In the genomic region with DNA sequence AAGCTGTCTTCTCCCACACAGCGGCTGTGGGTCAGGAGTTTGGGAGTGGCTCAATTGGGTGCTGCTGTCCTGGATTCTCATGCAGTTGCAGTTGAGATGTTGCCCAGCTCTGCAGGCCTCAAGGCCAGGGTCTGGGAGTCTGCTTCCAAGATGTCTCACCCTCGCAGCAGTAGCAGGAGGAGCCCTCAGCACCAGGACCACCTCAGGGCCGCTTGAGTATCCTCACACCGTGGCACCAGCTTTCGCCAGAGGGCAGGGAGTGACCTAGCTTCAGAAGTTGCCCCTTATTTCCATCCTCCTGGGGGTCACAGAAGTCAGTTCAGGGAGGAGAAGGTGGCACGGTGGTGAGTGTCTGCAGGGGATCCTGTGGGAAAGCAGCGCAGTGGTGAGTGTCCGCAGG, we compare ENCODE assay signal across 17 cellular contexts. TPM values are rescaled to one million over a fixed set of nuclear protein-coding genes. Genes with fewer than 3 reads are reported as not detected.
A peak's percentile ranks its signal among the peaks of the same experiment; 100 is the strongest.
DNase-seq lines count a peak whose midpoint lies in the region; ATAC-seq and TF ChIP-seq lines count a peak whose summit lies in the region.
"Had no signal": no experiment of that assay in that cellular context is flagged by ENCODE, and none has a peak within 500 bp of the region (broad histone marks: within the 10 kb centered on the region; RNA-seq: fewer than 3 reads in every experiment).

No MANE protein-coding gene starts in this region.

- H3K4me3 Mint-ChIP-seq in central memory CD8-positive, alpha-beta T cell = no peak overlapping the region

- H3K4me2 ChIP-seq in BLaER1 treated with 17β-estradiol and CSF1 and Interleukin-3, amounts not matched to agents 10 nM and 100 nM = peak overlapping the region in 8 of 11 experiments; percentile 76 to 86 (median 81); a peak in 12 of 22 replicates
- no peak overlapping the region for H3K4me2 ChIP-seq in osteoblast (ENCODE audit: insufficient read depth, low read length)

- H2AFZ ChIP-seq in osteoblast (ENCODE audit: low read length) = no peak overlapping the region

- H3K9me3 ChIP-seq in BLaER1 treated with 17β-estradiol and CSF1 and Interleukin-3, amounts not matched to agents 10 nM and 100 nM (replicated peaks in 1 of 11) = peaks cover 1 to 11% (median 3%) of the 10 kb centered on the region in 11 experiments; a peak in 21 of 22 replicates
- H3K9me3 ChIP-seq in osteoblast (ENCODE audit: low read depth, low read length) = no peaks in the 10 kb centered on the region
- H3K9me3 ChIP-seq: Caco-2 had no signal

- no peak overlapping the region for H3K4me3 ChIP-seq in BLaER1 treated with 17β-estradiol and CSF1 and Interleukin-3, amounts not matched to agents 10 nM and 100 nM
- H3K4me3 ChIP-seq in HL-60 (replicated peaks; ENCODE audit: insufficient read depth, low read length) = no peak overlapping the region
- no peak overlapping the region for H3K4me3 ChIP-seq in osteoblast (ENCODE audit: insufficient read depth, low read length)

- no peak for TF ChIP-seq CTCF in HL-60 (IDR thresholded peaks at IDR 0.05; ENCODE audit: insufficient read depth, low read length)
- no peak for TF ChIP-seq CTCF in osteoblast (IDR thresholded peaks at IDR 0.05; ENCODE audit: extremely low read depth, low read depth, low read length)

- peaks cover 45 to 98% (median 84%) of the 10 kb centered on the region in 11 experiments for H3K36me3 ChIP-seq in BLaER1 treated with 17β-estradiol and CSF1 and Interleukin-3, amounts not matched to agents 10 nM and 100 nM
- peaks cover 15% of the 10 kb centered on the region for H3K36me3 ChIP-seq in osteoblast (ENCODE audit: insufficient read depth, low read length)

- H3K9ac ChIP-seq in BLaER1 treated with 17β-estradiol and CSF1 and Interleukin-3, amounts not matched to agents 10 nM and 100 nM = no peak overlapping the region

- peak overlapping the region; percentile 76 for H3K27ac Mint-ChIP-seq in central memory CD8-positive, alpha-beta T cell (ENCODE audit: low read depth)

- no peak for DNase-seq in HL-60 (ENCODE audit: low read depth in 1 of 2, low spot score in 1 of 2)
- no peak for DNase-seq in central memory CD8-positive, alpha-beta T cell (ENCODE audit: low spot score in 2 of 2)
- peak; percentile 75 for DNase-seq in osteoblast (ENCODE audit: insufficient read length, low spot score, missing footprints)
- DNase-seq in NCI-H226 = no peak
- DNase-seq: Caco-2, HCEC 1CT, NCI-H1105 treated with DMSO at 0.1 percent for 48 hours, NCI-H1694 treated with DMSO at 0.1 percent for 48 hours, NCI-H2107, NCI-H345, NCI-H526 treated with DMSO at 0.1 percent for 48 hours, SIG-M5 had no signal

- H3K27ac ChIP-seq in BLaER1 treated with 17β-estradiol and CSF1 and Interleukin-3, amounts not matched to agents 10 nM and 100 nM = peak overlapping the region in 7 of 11 experiments; percentile 1 to 76 (median 67); a peak in 9 of 22 replicates
- peak overlapping the region; percentile 15; the same call in 1 of the 2 replicates for H3K27ac ChIP-seq in HL-60 (replicated peaks)
- H3K27ac ChIP-seq in osteoblast (ENCODE audit: low read depth, low read length) = no peak overlapping the region

- no peaks in the 10 kb centered on the region for H3K27me3 ChIP-seq in BLaER1 treated with 17β-estradiol and CSF1 and Interleukin-3, amounts not matched to agents 10 nM and 100 nM
- no peaks in the 10 kb centered on the region for H3K27me3 ChIP-seq in HL-60 (ENCODE audit: insufficient read depth, poor library complexity, severe bottlenecking)
- no peaks in the 10 kb centered on the region for H3K27me3 ChIP-seq in osteoblast (ENCODE audit: insufficient read depth, low read length)

- ATAC-seq in central memory CD8-positive, alpha-beta T cell (replicated peaks; ENCODE audit: extremely low read depth, poor library complexity, severe bottlenecking) = no peak
- ATAC-seq in HG03521 (IDR thresholded peaks at IDR 0.05; ENCODE audit: unreplicated experiment) = no peak
- ATAC-seq in HG03280 (IDR thresholded peaks at IDR 0.05; ENCODE audit: unreplicated experiment) = no peak

- no peaks in the 10 kb centered on the region for H3K27me3 Mint-ChIP-seq in central memory CD8-positive, alpha-beta T cell

- no peaks in the 10 kb centered on the region for H3K9me3 Mint-ChIP-seq in central memory CD8-positive, alpha-beta T cell

- H3K4me1 Mint-ChIP-seq in central memory CD8-positive, alpha-beta T cell = peaks cover 40% of the 10 kb centered on the region

- peaks cover 58 to 87% (median 73%) of the 10 kb centered on the region in 10 experiments for H3K4me1 ChIP-seq in BLaER1 treated with 17β-estradiol and CSF1 and Interleukin-3, amounts not matched to agents 10 nM and 100 nM
- no peaks in the 10 kb centered on the region for H3K4me1 ChIP-seq in osteoblast (ENCODE audit: insufficient read depth, low read length)
- H3K4me1 ChIP-seq: Caco-2 had no signal

- H4K20me1 ChIP-seq in BLaER1 treated with 17β-estradiol and CSF1 and Interleukin-3, amounts not matched to agents 10 nM and 100 nM = peaks cover 52 to 100% (median 100%) of the 10 kb centered on the region in 11 experiments; a peak in 21 of 22 replicates
- peaks cover 64% of the 10 kb centered on the region for H4K20me1 ChIP-seq in osteoblast (ENCODE audit: insufficient read depth, low read length)

- H3K79me2 ChIP-seq in osteoblast (ENCODE audit: insufficient read depth, low read length) = peaks cover 99% of the 10 kb centered on the region

- H3K36me3 Mint-ChIP-seq in central memory CD8-positive, alpha-beta T cell (ENCODE audit: insufficient read depth) = peaks cover 6% of the 10 kb centered on the region

RNA-seq across cellular contexts. Expression of gene TFDP1, which starts 20.9 kb away (rescaled TPM):
- total RNA-seq in osteoblast = 48.6 and 56.8 TPM in 2 replicates

RNA-seq across cellular contexts. Expression of gene ATP4B, which starts 52.5 kb away (rescaled TPM):
- not detected in 2 replicates for total RNA-seq in osteoblast
- total RNA-seq: A673, Caco-2, RPMI7951 had no signal
